In the genomic region with DNA sequence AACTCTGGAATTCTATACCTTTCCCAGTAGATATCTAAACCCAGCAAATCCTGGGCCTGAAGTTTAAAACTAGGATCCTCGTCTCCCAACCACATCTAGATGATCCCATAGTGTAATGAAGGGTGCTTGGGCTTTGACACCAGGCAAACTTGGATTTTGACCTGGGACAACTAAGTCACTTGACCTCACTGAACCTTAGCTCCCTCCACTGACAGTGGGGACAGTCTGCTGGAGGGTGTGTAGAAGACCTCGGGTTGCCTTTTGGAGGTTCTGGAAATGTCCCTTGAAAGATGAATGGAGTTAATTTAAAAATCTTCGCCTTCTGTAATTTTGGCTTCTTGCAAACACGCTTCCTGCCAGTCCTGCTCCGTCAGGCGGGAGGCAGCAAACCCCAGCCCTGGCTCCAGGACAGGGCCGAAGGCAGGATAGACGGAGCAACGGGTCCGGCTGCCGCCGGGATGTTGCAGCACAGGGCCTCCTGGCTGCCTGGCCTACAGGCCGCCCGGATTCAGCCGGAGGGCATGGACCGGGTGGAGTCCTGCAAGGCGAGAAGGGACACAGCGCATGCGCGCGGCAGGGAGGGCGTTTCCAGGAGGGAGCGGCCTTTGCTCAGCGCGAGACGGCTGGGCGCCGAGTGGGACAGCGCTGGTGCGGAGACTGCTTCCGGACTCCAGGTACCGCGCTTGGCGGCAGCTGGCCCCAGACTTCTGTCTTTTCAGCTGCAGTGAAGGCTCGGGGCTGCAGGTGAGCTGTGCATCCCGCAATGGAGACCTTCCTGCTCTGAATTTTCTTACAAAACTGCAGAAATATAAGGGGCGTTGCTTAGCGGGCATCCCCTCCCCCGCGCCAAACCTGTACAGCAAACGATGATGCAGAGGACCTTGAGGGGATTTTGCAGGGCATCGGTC, we compare ENCODE assay signal across 8 cellular contexts. TPM values are rescaled to one million over a fixed set of nuclear protein-coding genes. Genes with fewer than 3 reads are reported as not detected.
DNase-seq lines count a peak whose midpoint lies in the region; ATAC-seq, FAIRE-seq and TF ChIP-seq lines count a peak whose summit lies in the region.

TSS of gene TMEM14A (plus strand) at position 612 of the 908 bp plus-strand sequence. CDS start 5,990 bp downstream, outside the sequence.

- peak within 1 kb of the TSS; percentile 12 for H2AFZ ChIP-seq in trophoblast cell (ENCODE audit: insufficient read depth, low read length, poor library complexity)

- H3K9me3 ChIP-seq in adipocyte (ENCODE audit: control insufficient read depth, low read length) (no peaks in the 10 kb centered on the region), trophoblast cell (ENCODE audit: insufficient read depth, low read depth, low read length) (no peaks in the 10 kb centered on the region), tibial nerve (no peaks in the 10 kb centered on the region)

- H3K36me3 ChIP-seq in adipocyte (ENCODE audit: control insufficient read depth, insufficient read depth, low read length, severe bottlenecking) (no peaks in the 10 kb centered on the region), trophoblast cell (ENCODE audit: control insufficient read depth in 1 of 2, insufficient read depth in 2 of 2, low read length in 2 of 2) (peaks cover 0 to 1% of the 10 kb centered on the region in 2 experiments), tibial nerve (no peaks in the 10 kb centered on the region)

- H3K9ac ChIP-seq in adipocyte (ENCODE audit: low read length) (peak within 1 kb of the TSS; percentile 91), trophoblast cell (ENCODE audit: low read length) (peak within 1 kb of the TSS; percentile 70)

- no peak within 1 kb of the TSS for H3K4ac ChIP-seq in trophoblast cell (ENCODE audit: low read depth, low read length)

- no peaks in the 10 kb centered on the region for H3K79me1 ChIP-seq in trophoblast cell (ENCODE audit: low read length)

- H3K79me2 ChIP-seq in trophoblast cell (ENCODE audit: control insufficient read depth, insufficient read depth, low read length, poor library complexity): no peaks in the 10 kb centered on the region

- H3K4me3 ChIP-seq in adipocyte (ENCODE audit: low read length) (peak within 1 kb of the TSS; percentile 92), trophoblast cell (ENCODE audit: low read depth, low read length) (peak within 1 kb of the TSS; percentile 77), tibial nerve (peak within 1 kb of the TSS; percentile 46 to 78 (median 61))

- no peak within 1 kb of the TSS for H2AK5ac ChIP-seq in trophoblast cell (ENCODE audit: low read length)

- no peak within 1 kb of the TSS for H2BK5ac ChIP-seq in trophoblast cell (ENCODE audit: low read depth, low read length, poor library complexity)

- H3K27ac ChIP-seq in trophoblast cell (ENCODE audit: low read depth, low read length): peak within 1 kb of the TSS; percentile 8
- H3K27ac ChIP-seq in tibial nerve: peak within 1 kb of the TSS in 3 of 4 donors; percentile 56 to 78 (median 69)

- no peak within 1 kb of the TSS for H2BK12ac ChIP-seq in trophoblast cell (ENCODE audit: low read length)

- peak; percentile 98 for ATAC-seq in HG02840 (IDR thresholded peaks at IDR 0.05; ENCODE audit: low FRiP score, unreplicated experiment)

- H3K18ac ChIP-seq in trophoblast cell (ENCODE audit: low read length): no peak within 1 kb of the TSS

- peak; percentile 78; the same call in 1 of the 2 replicates for TF ChIP-seq POLR2A in GM12892 (IDR thresholded peaks at IDR 0.05; ENCODE audit: low read depth, low read length)
- peak; percentile 15 to 59 for TF ChIP-seq POLR2A in tibial nerve (IDR thresholded peaks at IDR 0.05)

- WGBS in trophoblast cell (ENCODE audit: extremely low coverage, insufficient coverage, insufficient read length): no CpG with 5 or more reads among the region's 42 CpGs
- 3 to 4% methylated on average over 24 to 41 of the region's 42 CpGs for WGBS in tibial nerve, 2 donors

- intact Hi-C loops in cardiac septum (cut with DNase I): no loop called here

- peak; percentile 87 for DNase-seq in GM12892 (ENCODE audit: insufficient read length)
- peak; percentile 92 for DNase-seq in NCI-H1436 (lab: John Stamatoyannopoulos, UW)
- DNase-seq in T follicular helper cell (ENCODE audit: low read depth): peak; percentile 82
- peak; percentile 99 for DNase-seq in adipocyte (ENCODE audit: low read depth)
- peak; percentile 95 for DNase-seq in cardiac septum (ENCODE audit: low spot score)
- DNase-seq in trophoblast cell: peak; percentile 99 to 100
- DNase-seq in tibial nerve (ENCODE audit: low spot score in 2 of 2): peak; percentile 76 to 80

- no peak within 1 kb of the TSS for H4K12ac ChIP-seq in trophoblast cell (ENCODE audit: low read depth, low read length)

- peak; percentile 56 to 75 for TF ChIP-seq EP300 in tibial nerve (IDR thresholded peaks at IDR 0.05)

- no peak for TF ChIP-seq CTCF in tibial nerve (IDR thresholded peaks at IDR 0.05)

- no peak within 1 kb of the TSS for H3K14ac ChIP-seq in trophoblast cell (ENCODE audit: low read length)

- no peak within 1 kb of the TSS for H3K23ac ChIP-seq in trophoblast cell (ENCODE audit: low read length)

- H3K4me1 ChIP-seq in adipocyte (ENCODE audit: control insufficient read depth, insufficient read depth, low read length): peaks cover 16% of the 10 kb centered on the region
- H3K4me1 ChIP-seq in trophoblast cell (ENCODE audit: control insufficient read depth in 1 of 2, insufficient read depth in 2 of 2, low read length in 2 of 2): peaks cover 3 to 5% of the 10 kb centered on the region in 2 experiments
- H3K4me1 ChIP-seq in tibial nerve: peaks cover 0 to 21% (median 11%) of the 10 kb centered on the region in 4 donors

- H4K91ac ChIP-seq in trophoblast cell (ENCODE audit: low read depth, low read length): peak within 1 kb of the TSS; percentile 7

- peak; percentile 94 for FAIRE-seq in GM12892 (lab: Jason Lieb, UNC)

- no peaks in the 10 kb centered on the region for H3K27me3 ChIP-seq in adipocyte (replicated peaks; ENCODE audit: control insufficient read depth, insufficient read depth, low read length)
- H3K27me3 ChIP-seq in trophoblast cell (ENCODE audit: insufficient read depth, low read length): no peaks in the 10 kb centered on the region
- no peaks in the 10 kb centered on the region for H3K27me3 ChIP-seq in tibial nerve

- H3K4me2 ChIP-seq in trophoblast cell (ENCODE audit: low read length): peak within 1 kb of the TSS; percentile 81

- no peak within 1 kb of the TSS for H2BK120ac ChIP-seq in trophoblast cell (ENCODE audit: insufficient read depth, low read length, poor library complexity)

- H4K8ac ChIP-seq in trophoblast cell (ENCODE audit: low read depth, low read length): peak within 1 kb of the TSS; percentile 43

RNA-seq across cellular contexts. Expression of gene TMEM14A, which starts in this region (rescaled TPM):
- polyA plus RNA-seq in GM12892 (2012; ENCODE audit: missing spikeins): 26.6 TPM
- total RNA-seq in cardiac septum (8.3 TPM), tibial nerve (10 to 100 TPM; 14.4 to 39.6 (median 24.3) TPM)
- 10.2 and 10.3 TPM in 2 replicates for polyA plus RNA-seq in trophoblast cell (2013)

Comparison
In these comparisons a context has a peak if more than half of its experiments do, and no peak if none do; other contexts are left out.
1. Peak in every context shown above with its lines: DNase-seq, ATAC-seq, H3K4me3 ChIP-seq and H3K27ac ChIP-seq.